ENCODE assay signal across 10 cellular contexts in the genomic region with DNA sequence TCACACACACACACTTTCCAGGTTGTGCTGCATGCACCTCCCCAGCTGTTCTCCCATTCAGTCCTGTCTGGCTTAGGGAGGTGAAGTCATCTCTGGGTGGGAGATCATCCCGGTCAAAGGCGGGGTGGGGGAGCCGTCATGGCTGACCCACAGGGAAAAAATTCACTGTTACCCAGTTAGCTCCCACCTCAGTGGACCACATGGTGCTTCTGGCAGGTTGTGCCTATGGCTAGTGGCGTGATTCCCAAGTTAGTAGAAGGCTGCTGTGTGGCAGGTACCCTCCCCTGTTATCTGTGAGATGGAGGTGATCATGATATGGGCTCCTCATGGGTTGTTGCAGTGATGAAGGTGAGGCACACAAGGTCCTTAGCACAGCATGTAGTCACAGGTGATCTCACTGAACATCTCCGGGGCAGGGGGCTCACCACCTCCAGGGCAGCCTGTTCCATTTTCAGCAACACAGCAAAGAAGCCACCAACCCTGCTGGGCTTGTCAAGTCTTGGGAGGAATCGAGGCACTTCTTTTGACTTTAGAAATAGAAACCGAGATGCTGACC.
DNase-seq lines count a peak whose midpoint lies in the region; ATAC-seq and TF ChIP-seq lines count a peak whose summit lies in the region.
"Had no signal": no experiment of that assay in that cellular context is flagged by ENCODE, and none has a peak within 500 bp of the region (broad histone marks: within the 10 kb centered on the region; RNA-seq: fewer than 3 reads in every experiment).

No MANE protein-coding gene starts in this region.

- peaks cover 54% of the 10 kb centered on the region for H3K4me1 Mint-ChIP-seq in CD14-positive monocyte
- peaks cover 22% of the 10 kb centered on the region for H3K4me1 Mint-ChIP-seq in endothelial cell (ENCODE audit: unreplicated experiment)

- no peak for DNase-seq in CD14-positive monocyte (ENCODE audit: low spot score)
- DNase-seq in endothelial cell (ENCODE audit: low spot score): no peak
- no peak for DNase-seq in NCI-H82 treated with DMSO at 0.1 percent for 48 hours (lab: John Stamatoyannopoulos, UW; ENCODE audit: unreplicated experiment)
- DNase-seq in SK-N-DZ (ENCODE audit: low spot score): no peak
- DNase-seq in DMS153 treated with DMSO at 0.1 percent for 48 hours (lab: John Stamatoyannopoulos, UW; ENCODE audit: unreplicated experiment): no peak
- no peak for DNase-seq in prostate gland (ENCODE audit: low spot score)
- DNase-seq: NCI-H510A treated with DMSO at 0.1 percent for 48 hours had no signal

- no peaks in the 10 kb centered on the region for H3K36me3 ChIP-seq in prostate gland

- TF ChIP-seq CTCF in CD14-positive monocyte (IDR thresholded peaks at IDR 0.05) (no peak), endothelial cell (IDR thresholded peaks at IDR 0.05; ENCODE audit: unreplicated experiment) (no peak), prostate gland (IDR thresholded peaks at IDR 0.05) (no peak)

- intact Hi-C loops in CD14-positive monocyte (cut with micrococcal nuclease): loop anchor here in 1 of 2 donors (5.0 kb wide), 1 partner anchor 154 kb away; a partner anchor contains a TSS
- intact Hi-C loops in prostate gland (cut with DNase I): no loop called here

- peak overlapping the region; percentile 51 to 86 (median 58) for H3K27ac Mint-ChIP-seq in CD14-positive monocyte
- H3K27ac Mint-ChIP-seq in endothelial cell (ENCODE audit: unreplicated experiment): no peak overlapping the region

- WGBS in prostate gland: 85% methylated on average over 7 of the region's 7 CpGs

- H3K4me1 ChIP-seq in prostate gland (replicated peaks): no peaks in the 10 kb centered on the region

- peak overlapping the region in 1 of 2 donors; percentile 80 for H3K4me3 Mint-ChIP-seq in CD14-positive monocyte
- peak overlapping the region; percentile 26 for H3K4me3 Mint-ChIP-seq in endothelial cell (ENCODE audit: unreplicated experiment)

- peaks cover 27 to 39% (median 32%) of the 10 kb centered on the region in 3 donors for H3K27me3 Mint-ChIP-seq in CD14-positive monocyte (ENCODE audit: low read depth in 3 of 3)
- peaks cover 6% of the 10 kb centered on the region for H3K27me3 Mint-ChIP-seq in endothelial cell (ENCODE audit: unreplicated experiment)

- no peak overlapping the region for H3K4me3 ChIP-seq in prostate gland

- H3K27me3 ChIP-seq in prostate gland (replicated peaks; ENCODE audit: insufficient read depth): peaks cover 4% of the 10 kb centered on the region

- peaks cover 0 to 3% (median 0%) of the 10 kb centered on the region in 7 donors for H3K9me3 Mint-ChIP-seq in CD14-positive monocyte
- H3K9me3 Mint-ChIP-seq in endothelial cell (ENCODE audit: unreplicated experiment): no peaks in the 10 kb centered on the region

- no peaks in the 10 kb centered on the region for H3K9me3 ChIP-seq in prostate gland
- H3K9me3 ChIP-seq: Caco-2 had no signal

- H3K27ac ChIP-seq in prostate gland: no peak overlapping the region

- ATAC-seq in GM19397 (IDR thresholded peaks at IDR 0.05; ENCODE audit: unreplicated experiment): peak; percentile 15
- peak; percentile 3 for ATAC-seq in HG03565 (IDR thresholded peaks at IDR 0.05; ENCODE audit: unreplicated experiment)

- TF ChIP-seq POLR2A in prostate gland (IDR thresholded peaks at IDR 0.05): no peak

- H3K36me3 Mint-ChIP-seq in CD14-positive monocyte (no peaks in the 10 kb centered on the region), endothelial cell (ENCODE audit: low read depth, unreplicated experiment) (no peaks in the 10 kb centered on the region)
